8 cellular contexts compared by ENCODE assay signal in genomic region chr20:34705008-34705382, GRCh38. TPM values are rescaled to one million over a fixed set of nuclear protein-coding genes. Genes with fewer than 3 reads are reported as not detected.
DNase-seq lines count a peak whose midpoint lies in the region; TF ChIP-seq lines count a peak whose summit lies in the region.

No MANE protein-coding gene starts in this region.

- POLR2A ChIA-PET in Caco-2 (lab: Charles Lee), result interaction anchor here (0.5 kb wide), 2 partner anchors 167 to 1037 kb away, joined by 3 to 5 read pairs; no protein-coding TSS in a partner anchor

- no peak overlapping the region for H4K8ac ChIP-seq in neuronal stem cell (ENCODE audit: low read depth, low read length)

- H3K36me3 Mint-ChIP-seq in Caco-2 (ENCODE audit: insufficient read depth, unreplicated experiment), result peaks cover 32% of the 10 kb centered on the region

- no CpG with 5 or more reads among the region's 5 CpGs for WGBS in neuronal stem cell (ENCODE audit: extremely low coverage in 2 of 2, insufficient read length in 2 of 2, insufficient replicate concordance in 1 of 2), 2 donors

- H3K27me3 ChIP-seq in Caco-2 (replicated peaks; ENCODE audit: control insufficient read depth, insufficient read depth, low read length) (no peaks in the 10 kb centered on the region), neuronal stem cell (ENCODE audit: control insufficient read depth in 3 of 3, insufficient read depth in 3 of 3, low read depth in 1 of 3, low read length in 3 of 3) (peaks cover under 1 to 41% (median 14%) of the 10 kb centered on the region in 3 experiments)
- no peaks in the 10 kb centered on the region for H3K27me3 ChIP-seq in effector memory CD4-positive, alpha-beta T cell (replicated peaks; ENCODE audit: control insufficient read depth, insufficient read depth, low read length, poor library complexity, severe bottlenecking)

- peaks cover 44% of the 10 kb centered on the region for H3K4me1 Mint-ChIP-seq in Caco-2 (ENCODE audit: low read depth, unreplicated experiment)

- peak overlapping the region; percentile 58 for H2AK5ac ChIP-seq in neuronal stem cell (ENCODE audit: low read depth, low read length)

- peak overlapping the region; percentile 75 for H3K4me2 ChIP-seq in neuronal stem cell (ENCODE audit: insufficient read depth, low read length, poor library complexity, severe bottlenecking)

- no peaks in the 10 kb centered on the region for H3K9me3 Mint-ChIP-seq in Caco-2 (ENCODE audit: unreplicated experiment)

- H3K23ac ChIP-seq in neuronal stem cell (ENCODE audit: low read depth, low read length, poor library complexity), result no peak overlapping the region

- TSS peak; percentile 53 for BruUV-seq in Caco-2 (replicated peaks; lab: Mats Ljungman, UMichigan)

- H2AFZ ChIP-seq in neuronal stem cell (ENCODE audit: low read length), result peak overlapping the region; percentile 100

- peak overlapping the region; percentile 91 for H3K27ac ChIP-seq in effector memory CD4-positive, alpha-beta T cell (ENCODE audit: insufficient read depth, low read length, poor library complexity, severe bottlenecking)
- H3K27ac ChIP-seq in neuronal stem cell (replicated peaks; ENCODE audit: low read length), result no peak overlapping the region

- H3K18ac ChIP-seq in neuronal stem cell (ENCODE audit: low read length), result no peak overlapping the region

- H3K4me1 ChIP-seq in Caco-2, result peaks cover 34% of the 10 kb centered on the region
- H3K4me1 ChIP-seq in effector memory CD4-positive, alpha-beta T cell (ENCODE audit: control insufficient read depth, insufficient read depth, low read length, poor library complexity, severe bottlenecking), result peaks cover 17% of the 10 kb centered on the region
- H3K4me1 ChIP-seq in neuronal stem cell (ENCODE audit: control insufficient read depth in 2 of 2, insufficient read depth in 1 of 2, low read depth in 1 of 2, low read length in 2 of 2), result peaks cover 2 to 6% of the 10 kb centered on the region in 2 donors

- peaks cover 3% of the 10 kb centered on the region for H3K27me3 Mint-ChIP-seq in Caco-2 (ENCODE audit: insufficient read depth, unreplicated experiment)

- peak overlapping the region; percentile 99 for H3K27ac Mint-ChIP-seq in Caco-2 (ENCODE audit: unreplicated experiment)

- H3K79me1 ChIP-seq in neuronal stem cell (ENCODE audit: low read depth, low read length), result no peaks in the 10 kb centered on the region

- no peak overlapping the region for H3K4ac ChIP-seq in neuronal stem cell (ENCODE audit: low read length)

- no peak overlapping the region for H3K14ac ChIP-seq in neuronal stem cell (ENCODE audit: low read length)

- H3K4me3 ChIP-seq in Caco-2 (ENCODE audit: low read depth, low read length) (peak overlapping the region; percentile 48), neuronal stem cell (ENCODE audit: low read length in 2 of 2) (peak overlapping the region; percentile 83 to 89)
- peak overlapping the region; percentile 62 for H3K4me3 ChIP-seq in effector memory CD4-positive, alpha-beta T cell (ENCODE audit: insufficient read depth, low read depth, low read length, poor library complexity, severe bottlenecking)

- no peak overlapping the region for H2BK5ac ChIP-seq in neuronal stem cell (ENCODE audit: low read length)

- H3K9me3 ChIP-seq in Caco-2, result no peaks in the 10 kb centered on the region
- no peaks in the 10 kb centered on the region for H3K9me3 ChIP-seq in effector memory CD4-positive, alpha-beta T cell (ENCODE audit: control insufficient read depth, low read length)
- H3K9me3 ChIP-seq in neuronal stem cell (replicated peaks in 1 of 2; ENCODE audit: control insufficient read depth in 2 of 2, insufficient read depth in 1 of 2, low read depth in 1 of 2, low read length in 2 of 2), result no peaks in the 10 kb centered on the region

- intact Hi-C loops in Caco-2 (cut with micrococcal nuclease; ENCODE audit: unreplicated experiment), result loop anchor here (2.0 to 5.0 kb wide), 3 partner anchors 62 to 514 kb away; no protein-coding TSS in a partner anchor

- no peak for TF ChIP-seq CTCF in Caco-2 (IDR thresholded peaks at IDR 0.05; ENCODE audit: insufficient read depth in 1 of 2, low read depth in 1 of 2, low read length in 1 of 2, severe bottlenecking in 1 of 2, unreplicated experiment in 1 of 2)

- H4K91ac ChIP-seq in neuronal stem cell (ENCODE audit: low read depth, low read length, poor library complexity), result no peak overlapping the region

- H2BK120ac ChIP-seq in neuronal stem cell (ENCODE audit: low read depth, low read length), result no peak overlapping the region

- no peaks in the 10 kb centered on the region for H3K36me3 ChIP-seq in Caco-2 (ENCODE audit: control insufficient read depth, insufficient read depth, low read length)
- H3K36me3 ChIP-seq in effector memory CD4-positive, alpha-beta T cell (ENCODE audit: control insufficient read depth, insufficient read depth, low read length), result no peaks in the 10 kb centered on the region
- H3K36me3 ChIP-seq in neuronal stem cell (replicated peaks in 1 of 2; ENCODE audit: control insufficient read depth in 2 of 2, insufficient read depth in 2 of 2, low read length in 2 of 2), result no peaks in the 10 kb centered on the region

- no peak overlapping the region for H2BK15ac ChIP-seq in neuronal stem cell (ENCODE audit: low read length)

- peak overlapping the region; percentile 99 for H3K4me3 Mint-ChIP-seq in Caco-2 (ENCODE audit: unreplicated experiment)

- DNase-seq in Caco-2 (no peak), NCI-H82 treated with DMSO at 0.1 percent for 48 hours (lab: John Stamatoyannopoulos, UW; ENCODE audit: unreplicated experiment) (peak; percentile 99), neuronal stem cell (ENCODE audit: low spot score) (no peak), NCI-H2171 treated with DMSO at 0.1 percent for 48 hours (lab: John Stamatoyannopoulos, UW) (no peak), A172 (ENCODE audit: low spot score) (no peak), NOMO-1 treated with DMSO at 0.1 percent for 48 hours (lab: John Stamatoyannopoulos, UW; ENCODE audit: unreplicated experiment) (no peak), NCI-H1048 (lab: John Stamatoyannopoulos, UW) (no peak)
- DNase-seq in effector memory CD4-positive, alpha-beta T cell, result no peak

- H2BK12ac ChIP-seq in neuronal stem cell (ENCODE audit: low read length), result no peak overlapping the region

- H3K9ac ChIP-seq in neuronal stem cell (ENCODE audit: low read depth, low read length, poor library complexity), result no peak overlapping the region

- CTCF ChIA-PET in Caco-2 (lab: Charles Lee), result interaction anchor here (0.6 to 3.5 kb wide), 6 partner anchors 57 to 392 kb away, joined by 3 to 15 read pairs (median 4); no protein-coding TSS in a partner anchor

RNA-seq across cellular contexts. Expression of gene TP53INP2, which starts 0.9 kb away (rescaled TPM):
- total RNA-seq in Caco-2 (2022), result 26.2 and 29.7 TPM in 2 replicates
- 4.1 TPM for polyA plus RNA-seq in neuronal stem cell (2013, experiment 1 of 2)
- 4.0 TPM for polyA plus RNA-seq in neuronal stem cell (2013, experiment 2 of 2)
- 2.4 and 5.0 TPM in 2 replicates for total RNA-seq in A172 (2014; rRNA removed; shearing (Covaris generic))

RNA-seq across cellular contexts. Expression of gene PIGU, which starts 28.1 kb away (rescaled TPM):
- total RNA-seq in Caco-2 (2022), result 61.7 and 62.9 TPM in 2 replicates
- polyA plus RNA-seq in neuronal stem cell (2013, experiment 1 of 2), result 58.2 TPM
- polyA plus RNA-seq in neuronal stem cell (2013, experiment 2 of 2), result 56.9 TPM
- total RNA-seq in A172 (2014; rRNA removed; shearing (Covaris generic)), result 23.7 and 28.7 TPM in 2 replicates
